ENCODE assay signal across 22 cellular contexts in genomic region chr5:168215646-168216045, GRCh38.
"Had no signal": no experiment of that assay in that cellular context is flagged by ENCODE, and none has a peak within 500 bp of the region (broad histone marks: within the 10 kb centered on the region; RNA-seq: fewer than 3 reads in every experiment).

No MANE protein-coding gene starts in this region.

- H3K36me3 ChIP-seq: brain microvascular endothelial cell had no signal

- H3K27me3 ChIP-seq: brain microvascular endothelial cell, foreskin keratinocyte had no signal

- H3K4me3 ChIP-seq: coronary artery had no signal

- H3K36me3 Mint-ChIP-seq: natural killer cell treated with Interleukin-12 subunit alpha and Interleukin-12 subunit beta and Interleukin-15 and Interleukin-18, amount 100 ng/mL, for 72 hours; stimulated activated memory B cell treated with anti-CD40 and anti-IgM and Interleukin-4, amounts not matched to agents 10 μg/mL and 1 μg/mL and 100 μg/mL, for 72 hours had no signal

- ATAC-seq: activated T-helper 17 cell treated with anti-CD3 and anti-CD28 coated beads, Interleukin-2, amount 50 U/mL, for 72 hours; foreskin keratinocyte; natural killer cell treated with Interleukin-12 subunit alpha and Interleukin-12 subunit beta and Interleukin-15 and Interleukin-18, amount 100 ng/mL, for 72 hours; stimulated activated memory B cell treated with anti-CD40 and anti-IgM and Interleukin-4, amounts not matched to agents 10 μg/mL and 1 μg/mL and 100 μg/mL, for 72 hours had no signal

- H3K4me1 ChIP-seq: foreskin keratinocyte had no signal

- H3K4me3 Mint-ChIP-seq: activated T-helper 17 cell treated with anti-CD3 and anti-CD28 coated beads, Interleukin-2, amount 50 U/mL, for 72 hours; central memory CD8-positive, alpha-beta T cell; natural killer cell treated with Interleukin-12 subunit alpha and Interleukin-12 subunit beta and Interleukin-15 and Interleukin-18, amount 100 ng/mL, for 72 hours; stimulated activated memory B cell treated with anti-CD40 and anti-IgM and Interleukin-4, amounts not matched to agents 10 μg/mL and 1 μg/mL and 100 μg/mL, for 72 hours had no signal

- H3K4me1 Mint-ChIP-seq: activated T-helper 17 cell treated with anti-CD3 and anti-CD28 coated beads, Interleukin-2, amount 50 U/mL, for 72 hours; stimulated activated memory B cell treated with anti-CD40 and anti-IgM and Interleukin-4, amounts not matched to agents 10 μg/mL and 1 μg/mL and 100 μg/mL, for 72 hours had no signal

- H3K27ac ChIP-seq: brain microvascular endothelial cell, coronary artery, foreskin keratinocyte had no signal

- H3K9me3 Mint-ChIP-seq: activated T-helper 17 cell treated with anti-CD3 and anti-CD28 coated beads, Interleukin-2, amount 50 U/mL, for 72 hours; central memory CD8-positive, alpha-beta T cell; natural killer cell treated with Interleukin-12 subunit alpha and Interleukin-12 subunit beta and Interleukin-15 and Interleukin-18, amount 100 ng/mL, for 72 hours; stimulated activated memory B cell treated with anti-CD40 and anti-IgM and Interleukin-4, amounts not matched to agents 10 μg/mL and 1 μg/mL and 100 μg/mL, for 72 hours had no signal

- H3K27ac Mint-ChIP-seq: activated T-helper 17 cell treated with anti-CD3 and anti-CD28 coated beads, Interleukin-2, amount 50 U/mL, for 72 hours; natural killer cell treated with Interleukin-12 subunit alpha and Interleukin-12 subunit beta and Interleukin-15 and Interleukin-18, amount 100 ng/mL, for 72 hours; stimulated activated memory B cell treated with anti-CD40 and anti-IgM and Interleukin-4, amounts not matched to agents 10 μg/mL and 1 μg/mL and 100 μg/mL, for 72 hours had no signal

- DNase-seq: activated CD4-positive, alpha-beta T cell treated with anti-CD3 and anti-CD28 coated beads for 1 hour; activated CD4-positive, alpha-beta T cell treated with anti-CD3 and anti-CD28 coated beads, Interleukin-2, amount 50 U/mL, for 4 hours; activated naive CD4-positive, alpha-beta T cell treated with Interleukin-2 at 50 U/mL for 16 hours; activated T-cell treated with anti-CD3 and anti-CD28 coated beads for 4 hours; anterior cingulate cortex; brain microvascular endothelial cell; effector CD4-positive, alpha-beta T cell; foreskin keratinocyte; glutamatergic neuron; hypothalamus; mesenchymal stem cell; nucleus accumbens; posterior cingulate gyrus; retina; stimulated activated CD4-positive, alpha-beta T cell treated with anti-CD3 and anti-CD28 coated beads, Interleukin-2, amount 100 ng/mL, for 48 hours; T1000; trophoblast cell had no signal

- H3K27me3 Mint-ChIP-seq: central memory CD8-positive, alpha-beta T cell; stimulated activated memory B cell treated with anti-CD40 and anti-IgM and Interleukin-4, amounts not matched to agents 10 μg/mL and 1 μg/mL and 100 μg/mL, for 72 hours had no signal
